22 cellular contexts compared by ENCODE assay signal in the genomic region with DNA sequence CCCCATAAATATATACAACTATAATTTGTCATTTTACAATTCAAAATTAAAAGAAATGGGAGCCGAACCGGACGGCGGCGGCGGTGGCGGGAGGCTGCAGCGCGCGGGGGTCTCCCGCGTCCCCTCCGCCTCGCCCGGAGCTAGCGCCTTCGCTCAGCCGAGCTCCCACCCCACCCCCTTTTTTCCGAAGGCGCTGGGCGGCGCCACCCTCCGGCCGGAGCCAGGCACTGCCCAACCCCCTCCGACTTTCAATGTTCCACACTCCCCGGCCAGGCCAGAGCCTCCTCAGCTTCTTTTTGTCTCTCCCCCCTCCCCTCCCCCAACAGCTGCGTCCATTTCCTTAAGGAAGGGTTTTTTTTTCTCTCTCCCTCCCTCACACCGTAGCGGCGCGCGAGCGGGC.
DNase-seq lines count a peak whose midpoint lies in the region; ATAC-seq and TF ChIP-seq lines count a peak whose summit lies in the region.
"Had no signal": no experiment of that assay in that cellular context is flagged by ENCODE, and none has a peak within 500 bp of the region (broad histone marks: within the 10 kb centered on the region; RNA-seq: fewer than 3 reads in every experiment).

No MANE protein-coding gene starts in this region.

- H3K27ac Mint-ChIP-seq in GM23338 (no peak overlapping the region), WTC11 (no peak overlapping the region)
- H3K27ac Mint-ChIP-seq: CD14-positive monocyte; CD8-positive, alpha-beta memory T cell had no signal

- H3K36me3 ChIP-seq in GM23338 (ENCODE audit: insufficient read depth) (no peaks in the 10 kb centered on the region), iPS-15b (ENCODE audit: control insufficient read depth, insufficient read depth, low read length) (no peaks in the 10 kb centered on the region), testis (ENCODE audit: low read depth, missing control alignments) (no peaks in the 10 kb centered on the region)
- H3K36me3 ChIP-seq: SJSA1 had no signal

- no peaks in the 10 kb centered on the region for H4K20me1 ChIP-seq in GM23338 (replicated peaks; ENCODE audit: insufficient read depth)

- H3K9me3 ChIP-seq in iPS-15b (ENCODE audit: control insufficient read depth, insufficient read depth, low read length) = no peaks in the 10 kb centered on the region
- no peaks in the 10 kb centered on the region for H3K9me3 ChIP-seq in testis
- H3K9me3 ChIP-seq: SJSA1 had no signal

- H3K4me3 ChIP-seq in GM23338 (no peak overlapping the region), iPS-15b (ENCODE audit: low read depth, low read length) (peak overlapping the region; percentile 2), testis (peak overlapping the region in 1 of 2 donors; percentile 13)
- H3K4me3 ChIP-seq: GM23248, PC-9, SJSA1 had no signal

- H3F3A ChIP-seq in GM23338 (replicated peaks; ENCODE audit: low read depth) = no peaks in the 10 kb centered on the region

- H3K4me3 Mint-ChIP-seq in GM23338 = no peak overlapping the region
- H3K4me3 Mint-ChIP-seq in WTC11 = peak overlapping the region; percentile 39; the same call in 1 of the 2 replicates
- H3K4me3 Mint-ChIP-seq: CD14-positive monocyte; CD8-positive, alpha-beta memory T cell had no signal

- TF ChIP-seq CTCF in GM23338 (conservative IDR thresholded peaks at IDR 0.05; ENCODE audit: low read depth in 2 of 2) = peak; percentile 31 to 51
- no peak for TF ChIP-seq CTCF in WTC11 (IDR thresholded peaks at IDR 0.05)
- no peak for TF ChIP-seq CTCF in testis (IDR thresholded peaks at IDR 0.05)

- POLR2A ChIA-PET in WTC11 (lab: Charles Lee) = no interaction called here

- CTCF ChIA-PET in WTC11 (lab: Charles Lee) = interaction anchor here (0.6 to 1.0 kb wide), 6 partner anchors 18 to 453 kb away, joined by 3 to 4 read pairs (median 4); a partner anchor contains a TSS

- DNase-seq in GM23338 (ENCODE audit: low spot score) (peak; percentile 72), WTC11 (ENCODE audit: low spot score) (peak; percentile 73), testis (peak; percentile 14), C1 segment of cervical spinal cord (lab: John Stamatoyannopoulos, UW) (no peak)
- DNase-seq in stimulated activated CD4-positive, alpha-beta T cell treated with anti-CD3 and anti-CD28 coated beads, Interleukin-4, amount 100 ng/mL, for 1 hour = no peak
- DNase-seq: CD8-positive, alpha-beta memory T cell; DMS 273 treated with DMSO at 0.1 percent for 48 hours; DMS79; EL; GF-D8; GM23248; NCI-H1092; NCI-H146; NCI-H2029; NCI-H526 treated with DMSO at 0.1 percent for 48 hours; PC-9; Right ventricle myocardium superior; T-helper 1 cell had no signal

- no peak overlapping the region for H2AFZ ChIP-seq in GM23338
- H2AFZ ChIP-seq: GM23248, PC-9 had no signal

- WGBS in testis, 2 donors = 35 to 52% methylated on average over 22 to 23 of the region's 33 CpGs

- no peak for TF ChIP-seq POLR2A in testis (IDR thresholded peaks at IDR 0.05)

- no peaks in the 10 kb centered on the region for H3K27me3 ChIP-seq in GM23338 (ENCODE audit: insufficient read depth)
- peaks cover 3% of the 10 kb centered on the region for H3K27me3 ChIP-seq in iPS-15b (ENCODE audit: control insufficient read depth, insufficient read depth, low read length)
- H3K27me3 ChIP-seq in testis = no peaks in the 10 kb centered on the region
- H3K27me3 ChIP-seq: SJSA1 had no signal

- no peak overlapping the region for H3K4me2 ChIP-seq in GM23338
- H3K4me2 ChIP-seq: PC-9 had no signal

- intact Hi-C loops in testis (cut with DNase I; ENCODE audit: low total_unique reads) = no loop called here

- H3K36me3 Mint-ChIP-seq in GM23338 (ENCODE audit: low read depth) = no peaks in the 10 kb centered on the region
- no peaks in the 10 kb centered on the region for H3K36me3 Mint-ChIP-seq in WTC11
- H3K36me3 Mint-ChIP-seq: CD14-positive monocyte; CD8-positive, alpha-beta memory T cell had no signal

- H3K9me2 ChIP-seq in GM23338 (ENCODE audit: insufficient read depth) = no peaks in the 10 kb centered on the region

- ATAC-seq in GM23338 (peak; percentile 95), WTC11 (peak; percentile 99), GM18909 (IDR thresholded peaks at IDR 0.05; ENCODE audit: poor library complexity, unreplicated experiment) (no peak)

- no peaks in the 10 kb centered on the region for H3K79me2 ChIP-seq in GM23338 (replicated peaks; ENCODE audit: insufficient read depth)

- no peak overlapping the region for H3K9ac ChIP-seq in iPS-15b (ENCODE audit: low read depth, low read length)
- H3K9ac ChIP-seq: GM23248 had no signal

- H3K9me3 Mint-ChIP-seq in GM23338 (no peaks in the 10 kb centered on the region), WTC11 (no peaks in the 10 kb centered on the region)

- H3K4me1 Mint-ChIP-seq in GM23338 = no peaks in the 10 kb centered on the region
- no peaks in the 10 kb centered on the region for H3K4me1 Mint-ChIP-seq in WTC11
- H3K4me1 Mint-ChIP-seq: CD14-positive monocyte; CD8-positive, alpha-beta memory T cell had no signal

- H3K27me3 Mint-ChIP-seq in GM23338 (ENCODE audit: insufficient read depth, low read depth, poor library complexity) (no peaks in the 10 kb centered on the region), WTC11 (ENCODE audit: low read depth) (peaks cover 3% of the 10 kb centered on the region; the same call in 1 of the 2 replicates)

- H3K27ac ChIP-seq in GM23338 (ENCODE audit: low read depth) (no peak overlapping the region), testis (no peak overlapping the region)
- H3K27ac ChIP-seq: GM23248, PC-9, SJSA1 had no signal

- H3K4me1 ChIP-seq in GM23338 (ENCODE audit: insufficient read depth) (no peaks in the 10 kb centered on the region), iPS-15b (ENCODE audit: control insufficient read depth, insufficient read depth, low read length) (no peaks in the 10 kb centered on the region), testis (no peaks in the 10 kb centered on the region)
- H3K4me1 ChIP-seq: SJSA1 had no signal

TF ChIP-seq in GM23338, 12 proteins besides CTCF, POLR2A, EP300 and RAD21 (continues in another document):
- TF ChIP-seq EZH2 (IDR thresholded peaks at IDR 0.05; ENCODE audit: low read depth, unreplicated experiment) (no peak), EZH2phosphoT487 (IDR thresholded peaks at IDR 0.05; ENCODE audit: unreplicated experiment) (no peak), JUNB (IDR thresholded peaks at IDR 0.05; ENCODE audit: unreplicated experiment) (no peak), ZNF331 (CRISPR knock-in tag; IDR thresholded peaks at IDR 0.05; ENCODE audit: low read depth) (no peak), NANOG (IDR thresholded peaks at IDR 0.05; ENCODE audit: borderline replicate concordance) (no peak)

TF ChIP-seq in WTC11, 78 proteins besides CTCF, POLR2A, EP300 and RAD21 (continues in another document):
- TF ChIP-seq FOXJ3 (CRISPR knock-in tag; IDR thresholded peaks at IDR 0.05; ENCODE audit: borderline replicate concordance) (no peak), RELA (CRISPR knock-in tag; IDR thresholded peaks at IDR 0.05; ENCODE audit: borderline replicate concordance) (no peak), NR2C2 (CRISPR knock-in tag; IDR thresholded peaks at IDR 0.05) (no peak), TP53 (CRISPR knock-in tag; IDR thresholded peaks at IDR 0.05) (no peak), GRHL2 (CRISPR knock-in tag; IDR thresholded peaks at IDR 0.05; ENCODE audit: insufficient replicate concordance, severe bottlenecking) (no peak), ZNF416 (CRISPR knock-in tag; IDR thresholded peaks at IDR 0.05) (no peak), GTF2I (CRISPR knock-in tag; conservative IDR thresholded peaks at IDR 0.05) (no peak), ATF1 (CRISPR knock-in tag; IDR thresholded peaks at IDR 0.05) (no peak)
- TF ChIP-seq, protein P1, sequence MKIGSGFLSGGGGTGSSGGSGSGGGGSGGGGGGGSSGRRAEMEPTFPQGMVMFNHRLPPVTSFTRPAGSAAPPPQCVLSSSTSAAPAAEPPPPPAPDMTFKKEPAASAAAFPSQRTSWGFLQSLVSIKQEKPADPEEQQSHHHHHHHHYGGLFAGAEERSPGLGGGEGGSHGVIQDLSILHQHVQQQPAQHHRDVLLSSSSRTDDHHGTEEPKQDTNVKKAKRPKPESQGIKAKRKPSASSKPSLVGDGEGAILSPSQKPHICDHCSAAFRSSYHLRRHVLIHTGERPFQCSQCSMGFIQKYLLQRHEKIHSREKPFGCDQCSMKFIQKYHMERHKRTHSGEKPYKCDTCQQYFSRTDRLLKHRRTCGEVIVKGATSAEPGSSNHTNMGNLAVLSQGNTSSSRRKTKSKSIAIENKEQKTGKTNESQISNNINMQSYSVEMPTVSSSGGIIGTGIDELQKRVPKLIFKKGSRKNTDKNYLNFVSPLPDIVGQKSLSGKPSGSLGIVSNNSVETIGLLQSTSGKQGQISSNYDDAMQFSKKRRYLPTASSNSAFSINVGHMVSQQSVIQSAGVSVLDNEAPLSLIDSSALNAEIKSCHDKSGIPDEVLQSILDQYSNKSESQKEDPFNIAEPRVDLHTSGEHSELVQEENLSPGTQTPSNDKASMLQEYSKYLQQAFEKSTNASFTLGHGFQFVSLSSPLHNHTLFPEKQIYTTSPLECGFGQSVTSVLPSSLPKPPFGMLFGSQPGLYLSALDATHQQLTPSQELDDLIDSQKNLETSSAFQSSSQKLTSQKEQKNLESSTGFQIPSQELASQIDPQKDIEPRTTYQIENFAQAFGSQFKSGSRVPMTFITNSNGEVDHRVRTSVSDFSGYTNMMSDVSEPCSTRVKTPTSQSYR (CRISPR knock-in tag; IDR thresholded peaks at IDR 0.05) = no peak

Comparison
In these comparisons a context has a peak if more than half of its experiments do, and no peak if none do; other contexts are left out.
1. DNase-seq: peak in GM23338 (single experiment), WTC11 (single experiment) and testis (single experiment); none in stimulated activated CD4-positive, alpha-beta T cell treated with anti-CD3 and anti-CD28 coated beads, Interleukin-4, amount 100 ng/mL, for 1 hour (single experiment) and C1 segment of cervical spinal cord (0 of 14).
2. CTCF ChIP-seq: peak in GM23338 (2 of 2); none in WTC11 (single experiment) and testis (0 of 3).